20 cellular contexts compared by ENCODE assay signal in genomic region chr15:25060996-25061620, GRCh38.
DNase-seq lines count a peak whose midpoint lies in the region; ATAC-seq and TF ChIP-seq lines count a peak whose summit lies in the region.
"Had no signal": no experiment of that assay in that cellular context is flagged by ENCODE, and none has a peak within 500 bp of the region (broad histone marks: within the 10 kb centered on the region; RNA-seq: fewer than 3 reads in every experiment).

No MANE protein-coding gene starts in this region.

- H3K56ac ChIP-seq in mesendoderm (ENCODE audit: low read length), result no peak overlapping the region

- H3K9me3 Mint-ChIP-seq in chondrocyte (ENCODE audit: low read depth), result peaks cover 95% of the 10 kb centered on the region

- no peak overlapping the region for H4K5ac ChIP-seq in mesendoderm (ENCODE audit: low read length)

- H3K4me3 Mint-ChIP-seq in chondrocyte (ENCODE audit: unreplicated experiment), result no peak overlapping the region
- H3K4me3 Mint-ChIP-seq: activated CD8-positive, alpha-beta T cell treated with anti-CD3 and anti-CD28 coated beads for 36 hours; activated T-cell treated with anti-CD3 and anti-CD28 coated beads, Interleukin-2, amount 50 U/mL, for 72 hours; central memory CD8-positive, alpha-beta T cell had no signal

- DNase-seq in D341Med (ENCODE audit: low spot score) (peak; percentile 12), chondrocyte (ENCODE audit: low spot score) (peak; percentile 44), mesendoderm (no peak), SW480 (ENCODE audit: low spot score) (no peak), mucosa of descending colon (no peak), NAMALWA (ENCODE audit: low spot score) (no peak)
- DNase-seq: activated CD8-positive, alpha-beta T cell treated with anti-CD3 and anti-CD28 coated beads for 36 hours; activated naive CD4-positive, alpha-beta T cell treated with anti-CD3 and anti-CD28 coated beads, Interleukin-2, amount 50 U/mL, for 16 hours; activated T-cell treated with anti-CD3 and anti-CD28 coated beads, Interleukin-2, amount 50 U/mL, for 72 hours; erythroblast; foreskin keratinocyte; NCI-H1048; NCI-H187; NCI-H748 treated with DMSO at 0.1 percent for 48 hours; occipital lobe; T1000 had no signal

- H4K8ac ChIP-seq in mesendoderm (ENCODE audit: low read depth, low read length), result no peak overlapping the region

- H3K23ac ChIP-seq in mesendoderm (ENCODE audit: low read length), result no peak overlapping the region

- H3K4ac ChIP-seq in mesendoderm (ENCODE audit: low read depth, low read length), result no peak overlapping the region

- TF ChIP-seq CTCF in chondrocyte (IDR thresholded peaks at IDR 0.05) (no peak), mucosa of descending colon (IDR thresholded peaks at IDR 0.05) (no peak)

- peak overlapping the region; percentile 43 for H3K4me3 ChIP-seq in mesendoderm (ENCODE audit: low read length)
- peak overlapping the region; percentile 11 to 15 for H3K4me3 ChIP-seq in stomach smooth muscle (ENCODE audit: low read length in 2 of 2)
- no peak overlapping the region for H3K4me3 ChIP-seq in mucosa of descending colon
- H3K4me3 ChIP-seq: ascending aorta had no signal

- no peak overlapping the region for H2BK5ac ChIP-seq in mesendoderm (ENCODE audit: low read length)

- H2AK5ac ChIP-seq in mesendoderm (ENCODE audit: low read length), result no peak overlapping the region

- H3K9me3 ChIP-seq in stomach smooth muscle (ENCODE audit: control insufficient read depth in 2 of 2, low read length in 2 of 2) (peaks cover 44 to 100% of the 10 kb centered on the region in 2 donors), mucosa of descending colon (peaks cover 100% of the 10 kb centered on the region)

- H3K79me1 ChIP-seq in mesendoderm (ENCODE audit: low read length), result peaks cover 2% of the 10 kb centered on the region

- H3K27ac ChIP-seq in mesendoderm (ENCODE audit: low read depth, low read length) (no peak overlapping the region), stomach smooth muscle (ENCODE audit: low read length) (no peak overlapping the region)
- H3K27ac ChIP-seq: ascending aorta, foreskin keratinocyte had no signal

- no peak overlapping the region for H2BK120ac ChIP-seq in mesendoderm (ENCODE audit: low read depth, low read length)

- intact Hi-C loops in mucosa of descending colon (cut with DNase I, micrococcal nuclease), result no loop called here

- H3K9ac ChIP-seq in mesendoderm (ENCODE audit: low read length), result no peak overlapping the region
- H3K9ac ChIP-seq in stomach smooth muscle (ENCODE audit: low read length in 2 of 2), result no peak overlapping the region

- peaks cover 10% of the 10 kb centered on the region for H3K79me2 ChIP-seq in mesendoderm (ENCODE audit: control insufficient read depth, insufficient read depth, low read length)

- H3K4me2 ChIP-seq in mesendoderm (ENCODE audit: low read length), result no peak overlapping the region

- peaks cover 66% of the 10 kb centered on the region for H3K36me3 ChIP-seq in mesendoderm (ENCODE audit: control insufficient read depth, insufficient read depth, low read length)
- peaks cover 98 to 100% of the 10 kb centered on the region in 2 donors for H3K36me3 ChIP-seq in stomach smooth muscle (ENCODE audit: control insufficient read depth in 2 of 2, insufficient read depth in 2 of 2, low read length in 2 of 2)
- peaks cover 6% of the 10 kb centered on the region for H3K36me3 ChIP-seq in mucosa of descending colon (ENCODE audit: low read depth)

- no peak for ATAC-seq in mucosa of descending colon
- ATAC-seq: activated CD8-positive, alpha-beta T cell treated with anti-CD3 and anti-CD28 coated beads for 36 hours; activated T-cell treated with anti-CD3 and anti-CD28 coated beads, Interleukin-2, amount 50 U/mL, for 72 hours; foreskin keratinocyte; HCT116 had no signal

- H3K27me3 ChIP-seq in mesendoderm (ENCODE audit: insufficient read depth, low read length, poor library complexity) (no peaks in the 10 kb centered on the region), stomach smooth muscle (ENCODE audit: control insufficient read depth in 1 of 2, insufficient read depth in 2 of 2, low read length in 2 of 2) (no peaks in the 10 kb centered on the region)
- H3K27me3 ChIP-seq: ascending aorta, foreskin keratinocyte had no signal

- no CpG with 5 or more reads among the region's 10 CpGs for WGBS in mesendoderm (ENCODE audit: extremely low coverage, insufficient coverage, low lambda C conversion rate)

- no peak overlapping the region for H3K18ac ChIP-seq in mesendoderm (ENCODE audit: low read length)

- no peaks in the 10 kb centered on the region for H3K4me1 ChIP-seq in mesendoderm (ENCODE audit: control insufficient read depth, low read depth, low read length)
- no peaks in the 10 kb centered on the region for H3K4me1 ChIP-seq in stomach smooth muscle (ENCODE audit: control insufficient read depth, insufficient read depth, low read length)
- H3K4me1 ChIP-seq in mucosa of descending colon (ENCODE audit: low read depth), result no peaks in the 10 kb centered on the region
- H3K4me1 ChIP-seq: ascending aorta, foreskin keratinocyte had no signal

- no peak overlapping the region for H3K27ac Mint-ChIP-seq in chondrocyte (ENCODE audit: unreplicated experiment)
- H3K27ac Mint-ChIP-seq: activated CD8-positive, alpha-beta T cell treated with anti-CD3 and anti-CD28 coated beads for 36 hours; activated T-cell treated with anti-CD3 and anti-CD28 coated beads, Interleukin-2, amount 50 U/mL, for 72 hours had no signal

- no peaks in the 10 kb centered on the region for H3K27me3 Mint-ChIP-seq in chondrocyte (ENCODE audit: low read depth)
- H3K27me3 Mint-ChIP-seq: activated CD8-positive, alpha-beta T cell treated with anti-CD3 and anti-CD28 coated beads for 36 hours; central memory CD8-positive, alpha-beta T cell had no signal

- peaks cover 97% of the 10 kb centered on the region for H3K36me3 Mint-ChIP-seq in chondrocyte (ENCODE audit: low read depth)

- no peaks in the 10 kb centered on the region for H3K4me1 Mint-ChIP-seq in chondrocyte (ENCODE audit: low read depth)
- H3K4me1 Mint-ChIP-seq: central memory CD8-positive, alpha-beta T cell had no signal

- H2BK15ac ChIP-seq in mesendoderm (replicated peaks; ENCODE audit: low read depth), result no peak overlapping the region

Comparison
In these comparisons a context has a peak if more than half of its experiments do, and no peak if none do; other contexts are left out.
1. DNase-seq: peak in D341Med (single experiment) and chondrocyte (single experiment); none in mesendoderm (single experiment), SW480 (single experiment), mucosa of descending colon (0 of 3) and NAMALWA (single experiment).